11 cellular contexts compared by ENCODE assay signal in the genomic region with DNA sequence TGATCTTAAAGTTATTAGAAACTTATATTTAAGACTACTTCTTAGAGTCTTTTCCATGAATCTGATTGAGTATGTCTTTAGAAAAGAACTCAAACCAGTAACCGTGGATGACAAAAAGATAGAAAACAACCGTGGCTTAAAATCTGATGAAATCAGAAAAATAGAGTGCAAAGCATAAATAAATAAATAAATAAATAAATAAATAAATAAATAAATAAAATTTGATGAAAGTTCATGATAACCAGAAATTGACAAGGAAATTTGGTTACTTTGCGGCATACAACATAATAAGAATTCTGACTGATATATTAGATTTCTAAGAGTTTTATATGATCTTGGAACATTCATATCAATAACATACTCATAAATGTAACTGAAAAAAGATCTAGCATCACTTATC.
A peak's percentile ranks its signal among the peaks of the same experiment; 100 is the strongest.
DNase-seq lines count a peak whose midpoint lies in the region; ATAC-seq, FAIRE-seq and TF ChIP-seq lines count a peak whose summit lies in the region.
"Had no signal": no experiment of that assay in that cellular context is flagged by ENCODE, and none has a peak within 500 bp of the region (broad histone marks: within the 10 kb centered on the region; RNA-seq: fewer than 3 reads in every experiment).

No MANE protein-coding gene starts in this region.

- no peak for ATAC-seq in HG03280 (IDR thresholded peaks at IDR 0.05; ENCODE audit: unreplicated experiment)
- ATAC-seq in GM19324 (IDR thresholded peaks at IDR 0.05; ENCODE audit: low FRiP score, unreplicated experiment) = no peak

- H3K9me3 ChIP-seq in BLaER1 treated with 17β-estradiol and CSF1 and Interleukin-3, amounts not matched to agents 10 nM and 100 nM (replicated peaks in 1 of 11) = peaks cover 13 to 28% (median 20%) of the 10 kb centered on the region in 11 experiments
- H3K9me3 ChIP-seq in HEK293 (ENCODE audit: control insufficient read depth, insufficient read depth, low read depth, low read length) = no peaks in the 10 kb centered on the region

- H3K4me3 ChIP-seq in BLaER1 treated with 17β-estradiol and CSF1 and Interleukin-3, amounts not matched to agents 10 nM and 100 nM = no peak overlapping the region
- H3K4me3 ChIP-seq in HEK293 (ENCODE audit: low read depth, low read length) = no peak overlapping the region

- H3K27ac ChIP-seq in BLaER1 treated with 17β-estradiol and CSF1 and Interleukin-3, amounts not matched to agents 10 nM and 100 nM = peak overlapping the region in 4 of 11 experiments; percentile 2 to 69 (median 28); a peak in 2 of 22 replicates
- no peak overlapping the region for H3K27ac ChIP-seq in HEK293 (ENCODE audit: extremely low read depth, low read depth, low read length)

- FAIRE-seq in endometrium (lab: Jason Lieb, UNC) = peak; percentile 54
- FAIRE-seq: GM12892 had no signal

- DNase-seq in stimulated activated CD4-positive, alpha-beta T cell treated with anti-CD3 and anti-CD28 coated beads, Interleukin-2, amount 100 ng/mL, for 24 hours = no peak
- DNase-seq: CD4-positive, CD25-positive, alpha-beta regulatory T cell; DMS79; GOT3; H9 had no signal

- no peak for TF ChIP-seq CTCF in HEK293 (tag by site-specific recombination; IDR thresholded peaks at IDR 0.05)

- H3K9ac ChIP-seq in BLaER1 treated with 17β-estradiol and CSF1 and Interleukin-3, amounts not matched to agents 10 nM and 100 nM = no peak overlapping the region

- H3K4me1 ChIP-seq in BLaER1 treated with 17β-estradiol and CSF1 and Interleukin-3, amounts not matched to agents 10 nM and 100 nM = peaks cover 19 to 73% (median 45%) of the 10 kb centered on the region in 10 experiments
- no peaks in the 10 kb centered on the region for H3K4me1 ChIP-seq in HEK293 (ENCODE audit: control insufficient read depth, insufficient read depth, low read length)

- H4K20me1 ChIP-seq in BLaER1 treated with 17β-estradiol and CSF1 and Interleukin-3, amounts not matched to agents 10 nM and 100 nM = no peaks in the 10 kb centered on the region

- H3K4me2 ChIP-seq in BLaER1 treated with 17β-estradiol and CSF1 and Interleukin-3, amounts not matched to agents 10 nM and 100 nM = peak overlapping the region in 6 of 11 experiments; percentile 48 to 81 (median 62); a peak in 12 of 22 replicates

- peaks cover 0 to 72% (median 0%) of the 10 kb centered on the region in 11 experiments; a peak in 5 of 22 replicates for H3K27me3 ChIP-seq in BLaER1 treated with 17β-estradiol and CSF1 and Interleukin-3, amounts not matched to agents 10 nM and 100 nM

- CTCF ChIA-PET in HEK293 (lab: Yijun Ruan, JAX) = no interaction called here

- H3K36me3 ChIP-seq in BLaER1 treated with 17β-estradiol and CSF1 and Interleukin-3, amounts not matched to agents 10 nM and 100 nM = no peaks in the 10 kb centered on the region
- H3K36me3 ChIP-seq in HEK293 (ENCODE audit: control insufficient read depth in 2 of 2, insufficient read depth in 1 of 2, low read length in 2 of 2) = no peaks in the 10 kb centered on the region

- POLR2A ChIA-PET in HEK293 (lab: Yijun Ruan, JAX) = no interaction called here

TF ChIP-seq in HEK293, 187 proteins besides CTCF, POLR2A, EP300 and RAD21 (continues in another document):
- TF ChIP-seq ZBTB20 (tag by site-specific recombination; IDR thresholded peaks at IDR 0.05) (no peak), ZNF140 (tag by site-specific recombination; IDR thresholded peaks at IDR 0.05) (0 out of 2 replicates have a peak, but pooled peaks have one; percentile 26), KLF8 (tag by site-specific recombination; IDR thresholded peaks at IDR 0.05) (no peak), ZNF843 (tag by site-specific recombination; IDR thresholded peaks at IDR 0.05) (no peak), HOXA7 (CRISPR knock-in tag; IDR thresholded peaks at IDR 0.05; ENCODE audit: borderline replicate concordance) (no peak), ZNF239 (tag by site-specific recombination; IDR thresholded peaks at IDR 0.05) (no peak), GLIS2 (tag by site-specific recombination; IDR thresholded peaks at IDR 0.05) (no peak), ZXDB (tag by site-specific recombination; IDR thresholded peaks at IDR 0.05) (no peak), ZNF394 (tag by site-specific recombination; IDR thresholded peaks at IDR 0.05; ENCODE audit: borderline replicate concordance) (peak; percentile 58; the same call in 1 of the 2 replicates), KLF7 (tag by site-specific recombination; IDR thresholded peaks at IDR 0.05; ENCODE audit: borderline replicate concordance) (no peak), KLF9 (tag by site-specific recombination; IDR thresholded peaks at IDR 0.05; ENCODE audit: low read depth) (no peak), ZNF324 (tag by site-specific recombination; IDR thresholded peaks at IDR 0.05) (no peak), SETDB1 (IDR thresholded peaks at IDR 0.05; ENCODE audit: insufficient read length, low read length) (no peak), ZNF426 (tag by site-specific recombination; IDR thresholded peaks at IDR 0.05) (peak; percentile 60), ZNF664 (tag by site-specific recombination; IDR thresholded peaks at IDR 0.05) (no peak), ZNF48 (tag by site-specific recombination; IDR thresholded peaks at IDR 0.05) (no peak), ZNF701 (tag by site-specific recombination; IDR thresholded peaks at IDR 0.05) (no peak), ZNF391 (tag by site-specific recombination; IDR thresholded peaks at IDR 0.05; ENCODE audit: borderline replicate concordance, low read depth) (no peak), ZNF112 (tag by site-specific recombination; IDR thresholded peaks at IDR 0.05) (no peak), ZNF747 (tag by site-specific recombination; IDR thresholded peaks at IDR 0.05) (no peak), ZNF211 (tag by site-specific recombination; IDR thresholded peaks at IDR 0.05; ENCODE audit: low read depth) (no peak), ZNF549 (tag by site-specific recombination; IDR thresholded peaks at IDR 0.05) (no peak), ZNF558 (tag by site-specific recombination; IDR thresholded peaks at IDR 0.05) (no peak), ZNF624 (tag by site-specific recombination; IDR thresholded peaks at IDR 0.05) (no peak), MYNN (tag by site-specific recombination; IDR thresholded peaks at IDR 0.05; ENCODE audit: borderline replicate concordance) (no peak), ZNF133 (tag by site-specific recombination; IDR thresholded peaks at IDR 0.05) (no peak), REPIN1 (tag by site-specific recombination; IDR thresholded peaks at IDR 0.05; ENCODE audit: low read depth) (no peak), ZNF510 (tag by site-specific recombination; IDR thresholded peaks at IDR 0.05; ENCODE audit: insufficient replicate concordance) (no peak), ZNF155 (tag by site-specific recombination; IDR thresholded peaks at IDR 0.05) (no peak), ZNF623 (tag by site-specific recombination; IDR thresholded peaks at IDR 0.05) (0 out of 2 replicates have a peak, but pooled peaks have one; percentile 19)
- TF ChIP-seq, protein P1, sequence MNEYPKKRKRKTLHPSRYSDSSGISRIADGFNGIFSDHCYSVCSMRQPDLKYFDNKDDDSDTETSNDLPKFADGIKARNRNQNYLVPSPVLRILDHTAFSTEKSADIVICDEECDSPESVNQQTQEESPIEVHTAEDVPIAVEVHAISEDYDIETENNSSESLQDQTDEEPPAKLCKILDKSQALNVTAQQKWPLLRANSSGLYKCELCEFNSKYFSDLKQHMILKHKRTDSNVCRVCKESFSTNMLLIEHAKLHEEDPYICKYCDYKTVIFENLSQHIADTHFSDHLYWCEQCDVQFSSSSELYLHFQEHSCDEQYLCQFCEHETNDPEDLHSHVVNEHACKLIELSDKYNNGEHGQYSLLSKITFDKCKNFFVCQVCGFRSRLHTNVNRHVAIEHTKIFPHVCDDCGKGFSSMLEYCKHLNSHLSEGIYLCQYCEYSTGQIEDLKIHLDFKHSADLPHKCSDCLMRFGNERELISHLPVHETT (tag by site-specific recombination; IDR thresholded peaks at IDR 0.05) = no peak
- TF ChIP-seq, protein P2, sequence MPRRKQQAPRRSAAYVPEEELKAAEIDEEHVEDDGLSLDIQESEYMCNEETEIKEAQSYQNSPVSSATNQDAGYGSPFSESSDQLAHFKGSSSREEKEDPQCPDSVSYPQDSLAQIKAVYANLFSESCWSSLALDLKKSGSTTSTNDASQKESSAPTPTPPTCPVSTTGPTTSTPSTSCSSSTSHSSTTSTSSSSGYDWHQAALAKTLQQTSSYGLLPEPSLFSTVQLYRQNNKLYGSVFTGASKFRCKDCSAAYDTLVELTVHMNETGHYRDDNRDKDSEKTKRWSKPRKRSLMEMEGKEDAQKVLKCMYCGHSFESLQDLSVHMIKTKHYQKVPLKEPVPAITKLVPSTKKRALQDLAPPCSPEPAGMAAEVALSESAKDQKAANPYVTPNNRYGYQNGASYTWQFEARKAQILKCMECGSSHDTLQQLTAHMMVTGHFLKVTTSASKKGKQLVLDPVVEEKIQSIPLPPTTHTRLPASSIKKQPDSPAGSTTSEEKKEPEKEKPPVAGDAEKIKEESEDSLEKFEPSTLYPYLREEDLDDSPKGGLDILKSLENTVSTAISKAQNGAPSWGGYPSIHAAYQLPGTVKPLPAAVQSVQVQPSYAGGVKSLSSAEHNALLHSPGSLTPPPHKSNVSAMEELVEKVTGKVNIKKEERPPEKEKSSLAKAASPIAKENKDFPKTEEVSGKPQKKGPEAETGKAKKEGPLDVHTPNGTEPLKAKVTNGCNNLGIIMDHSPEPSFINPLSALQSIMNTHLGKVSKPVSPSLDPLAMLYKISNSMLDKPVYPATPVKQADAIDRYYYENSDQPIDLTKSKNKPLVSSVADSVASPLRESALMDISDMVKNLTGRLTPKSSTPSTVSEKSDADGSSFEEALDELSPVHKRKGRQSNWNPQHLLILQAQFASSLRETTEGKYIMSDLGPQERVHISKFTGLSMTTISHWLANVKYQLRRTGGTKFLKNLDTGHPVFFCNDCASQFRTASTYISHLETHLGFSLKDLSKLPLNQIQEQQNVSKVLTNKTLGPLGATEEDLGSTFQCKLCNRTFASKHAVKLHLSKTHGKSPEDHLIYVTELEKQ (tag by site-specific recombination; IDR thresholded peaks at IDR 0.05; ENCODE audit: borderline replicate concordance) = no peak
- TF ChIP-seq, protein P3, sequence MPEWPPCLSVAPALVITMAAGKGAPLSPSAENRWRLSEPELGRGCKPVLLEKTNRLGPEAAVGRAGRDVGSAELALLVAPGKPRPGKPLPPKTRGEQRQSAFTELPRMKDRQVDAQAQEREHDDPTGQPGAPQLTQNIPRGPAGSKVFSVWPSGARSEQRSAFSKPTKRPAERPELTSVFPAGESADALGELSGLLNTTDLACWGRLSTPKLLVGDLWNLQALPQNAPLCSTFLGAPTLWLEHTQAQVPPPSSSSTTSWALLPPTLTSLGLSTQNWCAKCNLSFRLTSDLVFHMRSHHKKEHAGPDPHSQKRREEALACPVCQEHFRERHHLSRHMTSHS (tag by site-specific recombination; IDR thresholded peaks at IDR 0.05) = no peak
